1 cellular context compared by ENCODE assay signal in genomic region chr14:58287607-58288042, GRCh38.
A peak's percentile ranks its signal among the peaks of the same experiment; 100 is the strongest.
TF ChIP-seq lines count a peak whose summit lies in the region.

No MANE protein-coding gene starts in this region.

TF ChIP-seq in HepG2, 621 proteins besides CTCF, POLR2A, EP300 and RAD21 (continued from another document and continues in another):
- TF ChIP-seq SKIL (CRISPR knock-in tag; IDR thresholded peaks at IDR 0.05; ENCODE audit: borderline replicate concordance) (peak; percentile 61; the same call in 1 of the 2 replicates), MAX (IDR thresholded peaks at IDR 0.05) (peak; percentile 59), ZFYVE20 (CRISPR knock-in tag; IDR thresholded peaks at IDR 0.05; ENCODE audit: borderline replicate concordance, low read depth) (no peak), BRD4 (CRISPR knock-in tag; IDR thresholded peaks at IDR 0.05) (no peak), NR2F1 (CRISPR knock-in tag; IDR thresholded peaks at IDR 0.05) (peak; percentile 85 to 94; a peak in 3 of 4 replicates), NCOA2 (CRISPR knock-in tag; IDR thresholded peaks at IDR 0.05) (peak; percentile 85), IKZF5 (CRISPR knock-in tag; IDR thresholded peaks at IDR 0.05) (0 out of 2 replicates have a peak, but pooled peaks have one; percentile 42), ZNF557 (CRISPR knock-in tag; IDR thresholded peaks at IDR 0.05) (no peak), SAP130 (CRISPR knock-in tag; IDR thresholded peaks at IDR 0.05; ENCODE audit: low read depth) (peak; percentile 84), TARDBP (CRISPR knock-in tag; IDR thresholded peaks at IDR 0.05) (peak; percentile 80; the same call in 1 of the 2 replicates), SP2 (CRISPR knock-in tag; IDR thresholded peaks at IDR 0.05) (no peak), PHF5A (CRISPR knock-in tag; IDR thresholded peaks at IDR 0.05; ENCODE audit: low read depth, unreplicated experiment) (peak; percentile 25), ONECUT2 (CRISPR knock-in tag; IDR thresholded peaks at IDR 0.05) (peak; percentile 71; the same call in 1 of the 2 replicates), ZBTB7B (CRISPR knock-in tag; IDR thresholded peaks at IDR 0.05) (peak; percentile 54; the same call in 1 of the 2 replicates), HMG20B (CRISPR knock-in tag; conservative IDR thresholded peaks at IDR 0.05) (0 out of 2 replicates have a peak, but pooled peaks have one; percentile 62), SATB2 (CRISPR knock-in tag; IDR thresholded peaks at IDR 0.05) (no peak), ZNF331 (CRISPR knock-in tag; IDR thresholded peaks at IDR 0.05) (peak; percentile 80), ZNF547 (CRISPR knock-in tag; IDR thresholded peaks at IDR 0.05) (no peak), ATF6 (CRISPR knock-in tag; conservative IDR thresholded peaks at IDR 0.05) (no peak), ZSCAN29 (CRISPR knock-in tag; conservative IDR thresholded peaks at IDR 0.05) (peak; percentile 59; the same call in 1 of the 2 replicates), RXRB (CRISPR knock-in tag; IDR thresholded peaks at IDR 0.05; ENCODE audit: borderline replicate concordance) (peak; percentile 86), NKX3-1 (CRISPR knock-in tag; IDR thresholded peaks at IDR 0.05) (0 out of 2 replicates have a peak, but pooled peaks have one; percentile 70), TRIM24 (CRISPR knock-in tag; IDR thresholded peaks at IDR 0.05) (no peak), HOMEZ (CRISPR knock-in tag; IDR thresholded peaks at IDR 0.05; ENCODE audit: low read depth) (peak; percentile 99), USF2 (IDR thresholded peaks at IDR 0.05; ENCODE audit: low read depth, low read length) (no peak), USF2 (CRISPR knock-in tag; IDR thresholded peaks at IDR 0.05; ENCODE audit: borderline replicate concordance) (no peak), EHMT2 (IDR thresholded peaks at IDR 0.05; ENCODE audit: borderline replicate concordance, low read depth, low read length) (peak; percentile 85), ZBTB34 (CRISPR knock-in tag; IDR thresholded peaks at IDR 0.05) (peak; percentile 88), ZNF503 (CRISPR knock-in tag; IDR thresholded peaks at IDR 0.05) (peak; percentile 83), ZNF543 (CRISPR knock-in tag; IDR thresholded peaks at IDR 0.05) (no peak), ZNF800 (CRISPR knock-in tag; IDR thresholded peaks at IDR 0.05) (peak; percentile 24; the same call in 1 of the 2 replicates), KLF16 (CRISPR knock-in tag; IDR thresholded peaks at IDR 0.05) (peak in 1 of 2 experiments; percentile 68; a peak in 1 of 4 replicates), ZFP62 (CRISPR knock-in tag; IDR thresholded peaks at IDR 0.05) (no peak), FOXJ3 (CRISPR knock-in tag; IDR thresholded peaks at IDR 0.05; ENCODE audit: borderline replicate concordance) (peak; percentile 85; the same call in 1 of the 2 replicates), RBFOX2 (IDR thresholded peaks at IDR 0.05; ENCODE audit: low read depth, low read length) (0 out of 2 replicates have a peak, but pooled peaks have one; percentile 36), ZBTB39 (CRISPR knock-in tag; IDR thresholded peaks at IDR 0.05) (peak; percentile 98), MED1 (CRISPR knock-in tag; IDR thresholded peaks at IDR 0.05) (peak; percentile 90), GATAD2A (CRISPR knock-in tag; IDR thresholded peaks at IDR 0.05) (peak; percentile 85), GFI1 (CRISPR knock-in tag; IDR thresholded peaks at IDR 0.05; ENCODE audit: borderline replicate concordance) (peak; percentile 89), ZNF605 (CRISPR knock-in tag; IDR thresholded peaks at IDR 0.05) (peak; percentile 34; the same call in 1 of the 2 replicates), SOX6 (IDR thresholded peaks at IDR 0.05) (no peak), SOX6 (CRISPR knock-in tag; IDR thresholded peaks at IDR 0.05) (peak; percentile 86), ZNF644 (CRISPR knock-in tag; IDR thresholded peaks at IDR 0.05; ENCODE audit: low read depth) (peak; percentile 100), REXO4 (CRISPR knock-in tag; IDR thresholded peaks at IDR 0.05; ENCODE audit: borderline replicate concordance) (no peak), ZNF788 (CRISPR knock-in tag; IDR thresholded peaks at IDR 0.05; ENCODE audit: borderline replicate concordance) (peak; percentile 59; the same call in 1 of the 2 replicates), BRCA1 (CRISPR knock-in tag; IDR thresholded peaks at IDR 0.05) (0 out of 2 replicates have a peak, but pooled peaks have one; percentile 48)
